In the genomic region with DNA sequence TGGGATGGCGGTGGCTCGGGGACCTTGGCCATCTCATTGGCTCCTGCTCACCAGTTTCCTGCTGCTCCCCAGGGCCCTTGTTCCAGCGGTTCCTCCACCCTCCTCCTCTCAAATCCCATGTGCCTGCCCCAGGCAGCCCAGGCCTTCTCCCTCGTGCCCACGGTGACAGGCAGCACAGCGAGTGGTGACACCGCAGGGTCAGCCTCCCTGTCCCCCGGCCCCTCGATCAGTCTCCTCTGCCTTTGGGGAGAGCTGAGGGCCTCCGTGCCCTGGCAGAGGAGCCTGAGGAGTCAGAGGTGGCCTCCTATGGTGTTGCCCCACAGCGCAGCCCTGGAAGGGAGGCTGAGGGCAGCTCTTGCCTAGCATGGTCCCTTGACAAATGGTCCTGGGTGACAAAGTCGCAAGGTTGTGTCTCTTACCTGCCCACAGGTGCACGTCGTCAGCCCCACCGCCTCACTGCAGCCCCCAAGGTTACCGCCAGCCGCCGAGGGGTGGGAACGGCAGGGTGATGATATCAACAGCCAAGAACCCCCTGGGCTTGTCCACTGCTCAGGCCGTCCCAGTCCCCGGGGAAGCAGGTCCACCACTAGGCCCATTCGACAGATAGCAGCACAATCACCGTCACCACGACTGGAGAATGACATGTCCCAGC, we compare ENCODE assay signal across 18 cellular contexts.
"Had no signal": no experiment of that assay in that cellular context is flagged by ENCODE, and none has a peak within 500 bp of the region (broad histone marks: within the 10 kb centered on the region; RNA-seq: fewer than 3 reads in every experiment).

No MANE protein-coding gene starts in this region.

- H3K27ac ChIP-seq: pancreas had no signal

- H3K27ac Mint-ChIP-seq: activated CD8-positive, alpha-beta T cell treated with anti-CD3 and anti-CD28 coated beads, Interleukin-2, amount 10 ng/mL, durations not matched to agents 7 days and 5 days; activated naive CD4-positive, alpha-beta T cell treated with anti-CD3 and anti-CD28 coated beads for 36 hours; activated T-cell treated with anti-CD3 and anti-CD28 coated beads, Interleukin-2, amount 50 U/mL, for 24 hours; activated T-helper 2 cell treated with anti-CD3 and anti-CD28 coated beads, Interferon-gamma antibody, Interleukin-2, Interleukin-4, amounts not matched to agents 10 μg/mL and 5 μg/mL and 100 μg/mL, durations not matched to agents 14 hours and 24 hours and 36 hours had no signal

- H3K9me3 ChIP-seq: pancreas, sigmoid colon, spleen had no signal

- H3K9me3 Mint-ChIP-seq: activated CD4-positive, alpha-beta T cell treated with anti-CD3 and anti-CD28 coated beads, Interleukin-2, amount 10 ng/mL, durations not matched to agents 7 days and 5 days; activated naive CD4-positive, alpha-beta T cell treated with anti-CD3 and anti-CD28 coated beads for 36 hours; activated T-cell treated with anti-CD3 and anti-CD28 coated beads, Interleukin-2, amount 50 U/mL, for 24 hours; activated T-helper 2 cell treated with anti-CD3 and anti-CD28 coated beads, Interferon-gamma antibody, Interleukin-2, Interleukin-4, amounts not matched to agents 10 μg/mL and 5 μg/mL and 100 μg/mL, durations not matched to agents 14 hours and 24 hours and 36 hours; brain; central memory CD8-positive, alpha-beta T cell; naive B cell; neural crest cell had no signal

- H3K4me3 ChIP-seq: coronary artery, pancreas, sigmoid colon, spleen had no signal

- H3K27me3 ChIP-seq: pancreas, sigmoid colon, spleen had no signal

- H3K4me1 Mint-ChIP-seq: activated CD4-positive, alpha-beta T cell treated with anti-CD3 and anti-CD28 coated beads, Interleukin-2, amount 10 ng/mL, durations not matched to agents 7 days and 5 days had no signal

- DNase-seq: activated CD4-positive, alpha-beta T cell treated with anti-CD3 and anti-CD28 coated beads, Interleukin-2, amount 10 ng/mL, durations not matched to agents 7 days and 5 days; activated CD8-positive, alpha-beta T cell treated with anti-CD3 and anti-CD28 coated beads, Interleukin-2, amount 10 ng/mL, durations not matched to agents 7 days and 5 days; activated naive CD4-positive, alpha-beta T cell treated with anti-CD3 and anti-CD28 coated beads for 36 hours; activated T-cell treated with anti-CD3 and anti-CD28 coated beads, Interleukin-2, amount 50 U/mL, for 24 hours; left ventricle myocardium superior; naive B cell; pancreas; sigmoid colon; spleen; stimulated activated CD4-positive, alpha-beta T cell treated with anti-CD3 and anti-CD28 coated beads, Interleukin-4, amount 100 ng/mL, for 4 hours; stimulated activated naive CD4-positive, alpha-beta T cell; T-helper 9 cell had no signal

- ATAC-seq: activated CD8-positive, alpha-beta T cell treated with anti-CD3 and anti-CD28 coated beads, Interleukin-2, amount 10 ng/mL, durations not matched to agents 7 days and 5 days; esophagus mucosa; left ventricle myocardium superior; pancreas had no signal

- H3K27me3 Mint-ChIP-seq: activated T-cell treated with anti-CD3 and anti-CD28 coated beads, Interleukin-2, amount 50 U/mL, for 24 hours; central memory CD8-positive, alpha-beta T cell; naive B cell had no signal

- H3K4me3 Mint-ChIP-seq: activated CD4-positive, alpha-beta T cell treated with anti-CD3 and anti-CD28 coated beads, Interleukin-2, amount 10 ng/mL, durations not matched to agents 7 days and 5 days; activated CD8-positive, alpha-beta T cell treated with anti-CD3 and anti-CD28 coated beads, Interleukin-2, amount 10 ng/mL, durations not matched to agents 7 days and 5 days; activated naive CD4-positive, alpha-beta T cell treated with anti-CD3 and anti-CD28 coated beads for 36 hours; activated T-cell treated with anti-CD3 and anti-CD28 coated beads, Interleukin-2, amount 50 U/mL, for 24 hours; brain; central memory CD8-positive, alpha-beta T cell; naive B cell; neural crest cell had no signal

- FAIRE-seq: pancreas had no signal

- H3K4me1 ChIP-seq: pancreas had no signal
